In genomic region chr20:32582659-32583580, GRCh38 we compare ENCODE assay signal across 8 cellular contexts.
DNase-seq lines count a peak whose midpoint lies in the region; ATAC-seq lines count a peak whose summit lies in the region.

No MANE protein-coding gene starts in this region.

- H3K27ac Mint-ChIP-seq in stimulated activated naive B cell treated with anti-CD40 and anti-IgM and Interleukin-4, amounts not matched to agents 10 μg/mL and 1 μg/mL and 100 μg/mL, for 72 hours, result no peak overlapping the region

- H3K9ac ChIP-seq in adipocyte (ENCODE audit: low read length), result no peak overlapping the region
- H3K9ac ChIP-seq in iPS-20b (ENCODE audit: low read depth, low read length), result peak overlapping the region; percentile 27; the same call in 1 of the 2 replicates

- H3K36me3 Mint-ChIP-seq in stimulated activated naive B cell treated with anti-CD40 and anti-IgM and Interleukin-4, amounts not matched to agents 10 μg/mL and 1 μg/mL and 100 μg/mL, for 72 hours, result no peaks in the 10 kb centered on the region

- no peaks in the 10 kb centered on the region for H3K36me3 ChIP-seq in adipocyte (ENCODE audit: control insufficient read depth, insufficient read depth, low read length, severe bottlenecking)
- no peaks in the 10 kb centered on the region for H3K36me3 ChIP-seq in iPS-20b (ENCODE audit: insufficient read depth, low read depth, low read length)

- H3K27ac ChIP-seq in iPS-20b (ENCODE audit: low read length), result no peak overlapping the region

- H3K4me3 ChIP-seq in adipocyte (ENCODE audit: low read length) (peak overlapping the region; percentile 67), iPS-20b (ENCODE audit: low read length) (peak overlapping the region; percentile 66)

- H3K27me3 ChIP-seq in adipocyte (replicated peaks; ENCODE audit: control insufficient read depth, insufficient read depth, low read length), result peaks cover 7% of the 10 kb centered on the region
- peaks cover 57% of the 10 kb centered on the region for H3K27me3 ChIP-seq in iPS-20b (ENCODE audit: insufficient read depth, low read length)

- H3K4me3 Mint-ChIP-seq in stimulated activated naive B cell treated with anti-CD40 and anti-IgM and Interleukin-4, amounts not matched to agents 10 μg/mL and 1 μg/mL and 100 μg/mL, for 72 hours, result peak overlapping the region; percentile 57 to 69

- peaks cover 28 to 34% of the 10 kb centered on the region in 2 donors for H3K4me1 Mint-ChIP-seq in stimulated activated naive B cell treated with anti-CD40 and anti-IgM and Interleukin-4, amounts not matched to agents 10 μg/mL and 1 μg/mL and 100 μg/mL, for 72 hours

- no peaks in the 10 kb centered on the region for H3K4me1 ChIP-seq in adipocyte (ENCODE audit: control insufficient read depth, insufficient read depth, low read length)
- H3K4me1 ChIP-seq in iPS-20b (ENCODE audit: insufficient read depth, low read length), result no peaks in the 10 kb centered on the region; the same call in 1 of the 2 replicates

- no peaks in the 10 kb centered on the region for H3K9me3 Mint-ChIP-seq in stimulated activated naive B cell treated with anti-CD40 and anti-IgM and Interleukin-4, amounts not matched to agents 10 μg/mL and 1 μg/mL and 100 μg/mL, for 72 hours

- ATAC-seq in stimulated activated naive B cell treated with anti-CD40 and anti-IgM and Interleukin-4, amounts not matched to agents 10 μg/mL and 1 μg/mL and 100 μg/mL, for 72 hours (replicated peaks), result no peak
- ATAC-seq in HG03521 (IDR thresholded peaks at IDR 0.05; ENCODE audit: unreplicated experiment), result no peak
- ATAC-seq in HG02623 (IDR thresholded peaks at IDR 0.05; ENCODE audit: unreplicated experiment), result no peak

- H3K27me3 Mint-ChIP-seq in stimulated activated naive B cell treated with anti-CD40 and anti-IgM and Interleukin-4, amounts not matched to agents 10 μg/mL and 1 μg/mL and 100 μg/mL, for 72 hours, result peaks cover 27% of the 10 kb centered on the region in 2 donors

- DNase-seq in ELR (ENCODE audit: low read depth), result peak; percentile 34
- peak; percentile 18 for DNase-seq in NCI-H226
- peak; percentile 68 for DNase-seq in adipocyte (ENCODE audit: low read depth)
- no peak for DNase-seq in stimulated activated naive B cell treated with anti-CD40 and anti-IgM and Interleukin-4, amounts not matched to agents 10 μg/mL and 1 μg/mL and 100 μg/mL, for 72 hours
- no peak for DNase-seq in NK-92 (lab: John Stamatoyannopoulos, UW; ENCODE audit: unreplicated experiment)

- H3K9me3 ChIP-seq in adipocyte (ENCODE audit: control insufficient read depth, low read length), result no peaks in the 10 kb centered on the region
- no peaks in the 10 kb centered on the region for H3K9me3 ChIP-seq in iPS-20b (ENCODE audit: insufficient read depth, low read depth, low read length)

Comparison
In these comparisons a context has a peak if more than half of its experiments do, and no peak if none do; other contexts are left out.
1. DNase-seq: peak in ELR (single experiment), NCI-H226 (single experiment) and adipocyte (single experiment); none in stimulated activated naive B cell treated with anti-CD40 and anti-IgM and Interleukin-4, amounts not matched to agents 10 μg/mL and 1 μg/mL and 100 μg/mL, for 72 hours (single experiment) and NK-92 (single experiment).